1 cellular context compared by ENCODE assay signal in the genomic region with DNA sequence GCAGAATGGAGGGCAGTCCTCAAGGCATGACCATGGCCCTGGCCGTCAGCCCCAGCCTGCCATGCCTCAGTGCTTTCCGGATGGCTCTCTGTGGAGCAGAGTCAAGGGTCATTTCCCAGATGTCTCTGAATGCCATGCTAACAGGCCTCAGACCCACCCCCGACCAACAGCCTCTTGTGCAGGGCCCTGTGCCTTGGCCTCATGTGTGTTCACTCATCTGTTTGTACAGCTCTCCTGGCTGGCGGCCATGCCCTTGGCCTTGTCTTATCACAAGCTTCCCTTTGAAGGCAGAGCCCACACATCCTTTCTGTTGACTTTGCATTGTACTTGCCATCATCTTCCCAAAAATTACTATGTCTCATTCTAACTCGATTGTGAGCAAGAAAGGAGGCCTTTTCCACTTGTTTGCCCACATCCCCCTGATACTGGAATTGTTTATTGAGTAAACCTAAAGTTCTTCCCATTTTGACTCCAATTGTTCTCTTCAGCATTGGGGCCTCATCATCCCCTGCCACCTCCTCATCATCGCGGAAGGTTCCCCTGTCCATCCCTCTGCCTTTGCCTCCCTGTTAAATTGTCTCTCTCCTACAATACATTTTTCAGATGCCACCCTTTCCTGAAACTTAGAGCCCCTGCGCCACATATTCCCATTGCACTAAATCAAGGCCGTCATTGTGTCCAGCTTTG.
TF ChIP-seq lines count a peak whose summit lies in the region.

No MANE protein-coding gene starts in this region.

TF ChIP-seq in HepG2, 621 proteins besides CTCF, POLR2A, EP300 and RAD21 (continued from another document):
- TF ChIP-seq, protein P1, sequence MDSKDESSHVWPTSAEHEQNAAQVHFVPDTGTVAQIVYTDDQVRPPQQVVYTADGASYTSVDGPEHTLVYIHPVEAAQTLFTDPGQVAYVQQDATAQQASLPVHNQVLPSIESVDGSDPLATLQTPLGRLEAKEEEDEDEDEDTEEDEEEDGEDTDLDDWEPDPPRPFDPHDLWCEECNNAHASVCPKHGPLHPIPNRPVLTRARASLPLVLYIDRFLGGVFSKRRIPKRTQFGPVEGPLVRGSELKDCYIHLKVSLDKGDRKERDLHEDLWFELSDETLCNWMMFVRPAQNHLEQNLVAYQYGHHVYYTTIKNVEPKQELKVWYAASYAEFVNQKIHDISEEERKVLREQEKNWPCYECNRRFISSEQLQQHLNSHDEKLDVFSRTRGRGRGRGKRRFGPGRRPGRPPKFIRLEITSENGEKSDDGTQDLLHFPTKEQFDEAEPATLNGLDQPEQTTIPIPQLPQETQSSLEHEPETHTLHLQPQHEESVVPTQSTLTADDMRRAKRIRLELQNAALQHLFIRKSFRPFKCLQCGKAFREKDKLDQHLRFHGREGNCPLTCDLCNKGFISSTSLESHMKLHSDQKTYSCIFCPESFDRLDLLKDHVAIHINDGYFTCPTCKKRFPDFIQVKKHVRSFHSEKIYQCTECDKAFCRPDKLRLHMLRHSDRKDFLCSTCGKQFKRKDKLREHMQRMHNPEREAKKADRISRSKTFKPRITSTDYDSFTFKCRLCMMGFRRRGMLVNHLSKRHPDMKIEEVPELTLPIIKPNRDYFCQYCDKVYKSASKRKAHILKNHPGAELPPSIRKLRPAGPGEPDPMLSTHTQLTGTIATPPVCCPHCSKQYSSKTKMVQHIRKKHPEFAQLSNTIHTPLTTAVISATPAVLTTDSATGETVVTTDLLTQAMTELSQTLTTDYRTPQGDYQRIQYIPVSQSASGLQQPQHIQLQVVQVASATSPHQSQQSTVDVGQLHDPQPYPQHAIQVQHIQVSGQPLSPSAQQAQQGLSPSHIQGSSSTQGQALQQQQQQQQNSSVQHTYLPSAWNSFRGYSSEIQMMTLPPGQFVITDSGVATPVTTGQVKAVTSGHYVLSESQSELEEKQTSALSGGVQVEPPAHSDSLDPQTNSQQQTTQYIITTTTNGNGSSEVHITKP (CRISPR knock-in tag; IDR thresholded peaks at IDR 0.05; ENCODE audit: low read depth): peak; percentile 57; the same call in 1 of the 2 replicates
- no peak for TF ChIP-seq ZNF816 (CRISPR knock-in tag; IDR thresholded peaks at IDR 0.05; ENCODE audit: borderline replicate concordance)
- TF ChIP-seq SIX4 (CRISPR knock-in tag; IDR thresholded peaks at IDR 0.05): 0 out of 2 replicates have a peak, but pooled peaks have one; percentile 22
- TF ChIP-seq PTBP1 (IDR thresholded peaks at IDR 0.05; ENCODE audit: low read depth, low read length, poor library complexity, severe bottlenecking): no peak
- TF ChIP-seq RCOR2 (CRISPR knock-in tag; IDR thresholded peaks at IDR 0.05): peak; percentile 57; the same call in 1 of the 2 replicates
- no peak for TF ChIP-seq ZNF264 (CRISPR knock-in tag; IDR thresholded peaks at IDR 0.05)
- TF ChIP-seq HNF4A (CRISPR knock-in tag; IDR thresholded peaks at IDR 0.05): peak; percentile 37; the same call in 1 of the 2 replicates
- TF ChIP-seq SIN3B (IDR thresholded peaks at IDR 0.05; ENCODE audit: low read length): no peak
- 0 out of 2 replicates have a peak, but pooled peaks have one; percentile 43 for TF ChIP-seq ZNF792 (CRISPR knock-in tag; IDR thresholded peaks at IDR 0.05)
- TF ChIP-seq ZNF235 (CRISPR knock-in tag; IDR thresholded peaks at IDR 0.05; ENCODE audit: borderline replicate concordance): no peak
- TF ChIP-seq RFX5 (IDR thresholded peaks at IDR 0.05; ENCODE audit: low read depth, low read length): no peak
- TF ChIP-seq, protein P2, sequence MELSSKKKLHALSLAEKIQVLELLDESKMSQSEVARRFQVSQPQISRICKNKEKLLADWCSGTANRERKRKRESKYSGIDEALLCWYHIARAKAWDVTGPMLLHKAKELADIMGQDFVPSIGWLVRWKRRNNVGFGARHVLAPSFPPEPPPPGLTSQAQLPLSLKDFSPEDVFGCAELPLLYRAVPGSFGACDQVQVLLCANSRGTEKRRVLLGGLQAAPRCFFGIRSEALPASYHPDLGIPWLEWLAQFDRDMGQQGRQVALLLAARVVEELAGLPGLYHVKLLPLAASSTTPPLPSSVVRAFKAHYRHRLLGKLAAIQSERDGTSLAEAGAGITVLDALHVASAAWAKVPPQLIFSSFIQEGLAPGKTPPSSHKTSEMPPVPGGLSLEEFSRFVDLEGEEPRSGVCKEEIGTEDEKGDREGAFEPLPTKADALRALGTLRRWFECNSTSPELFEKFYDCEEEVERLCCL (CRISPR knock-in tag; IDR thresholded peaks at IDR 0.05; ENCODE audit: borderline replicate concordance): no peak
- TF ChIP-seq ZNF431 (CRISPR knock-in tag; IDR thresholded peaks at IDR 0.05; ENCODE audit: borderline replicate concordance, low read depth): no peak
- TF ChIP-seq NAIF1 (CRISPR knock-in tag; IDR thresholded peaks at IDR 0.05; ENCODE audit: borderline replicate concordance): no peak
TF ChIP-seq in HepG2: peak in this region for 122.
